ENCODE assay signal across 1 cellular context in genomic region chr20:46725186-46726165, GRCh38.
A peak's percentile ranks its signal among the peaks of the same experiment; 100 is the strongest.
TF ChIP-seq lines count a peak whose summit lies in the region.

No MANE protein-coding gene starts in this region.

TF ChIP-seq in HepG2, 621 proteins besides CTCF, POLR2A, EP300 and RAD21 (continues in another document):
- TF ChIP-seq ZNF746 (CRISPR knock-in tag; IDR thresholded peaks at IDR 0.05) (no peak), ZNF772 (CRISPR knock-in tag; IDR thresholded peaks at IDR 0.05) (no peak), KDM3A (CRISPR knock-in tag; IDR thresholded peaks at IDR 0.05; ENCODE audit: low read depth) (no peak), MTERF4 (CRISPR knock-in tag; IDR thresholded peaks at IDR 0.05) (no peak), MIXL1 (CRISPR knock-in tag; IDR thresholded peaks at IDR 0.05) (no peak), ZBTB40 (IDR thresholded peaks at IDR 0.05) (no peak), ZBTB40 (CRISPR knock-in tag; IDR thresholded peaks at IDR 0.05) (no peak), NFYC (CRISPR knock-in tag; IDR thresholded peaks at IDR 0.05) (no peak), FOXO1 (CRISPR knock-in tag; IDR thresholded peaks at IDR 0.05) (no peak), KAT8 (CRISPR knock-in tag; IDR thresholded peaks at IDR 0.05) (no peak), NRL (CRISPR knock-in tag; IDR thresholded peaks at IDR 0.05; ENCODE audit: borderline replicate concordance) (0 out of 2 replicates have a peak, but pooled peaks have one; percentile 44), ZNF780A (CRISPR knock-in tag; IDR thresholded peaks at IDR 0.05) (no peak), PTBP1 (IDR thresholded peaks at IDR 0.05; ENCODE audit: low read depth, low read length, poor library complexity, severe bottlenecking) (no peak), ZKSCAN1 (IDR thresholded peaks at IDR 0.05; ENCODE audit: low read length) (no peak), ZNF296 (CRISPR knock-in tag; conservative IDR thresholded peaks at IDR 0.05) (no peak), ZNF317 (CRISPR knock-in tag; IDR thresholded peaks at IDR 0.05) (no peak), ZEB1 (IDR thresholded peaks at IDR 0.05; ENCODE audit: insufficient replicate concordance, low read depth) (no peak), HIVEP1 (CRISPR knock-in tag; IDR thresholded peaks at IDR 0.05) (no peak), ZNF10 (CRISPR knock-in tag; IDR thresholded peaks at IDR 0.05; ENCODE audit: borderline replicate concordance, low read depth) (no peak), ZNF768 (CRISPR knock-in tag; IDR thresholded peaks at IDR 0.05) (0 out of 2 replicates have a peak, but pooled peaks have one; percentile 3), ZFY (CRISPR knock-in tag; IDR thresholded peaks at IDR 0.05) (0 out of 2 replicates have a peak, but pooled peaks have one; percentile 13), NCOR1 (IDR thresholded peaks at IDR 0.05; ENCODE audit: borderline replicate concordance, low read length) (no peak), GFI1 (CRISPR knock-in tag; IDR thresholded peaks at IDR 0.05; ENCODE audit: borderline replicate concordance) (no peak), GATAD1 (CRISPR knock-in tag; IDR thresholded peaks at IDR 0.05) (no peak), SUZ12 (IDR thresholded peaks at IDR 0.05; ENCODE audit: low read depth, low read length) (no peak), HOXA5 (CRISPR knock-in tag; IDR thresholded peaks at IDR 0.05) (no peak), PPARG (CRISPR knock-in tag; conservative IDR thresholded peaks at IDR 0.05) (no peak), NFE2L2 (IDR thresholded peaks at IDR 0.05; ENCODE audit: low read length) (no peak), NFRKB (IDR thresholded peaks at IDR 0.05) (no peak), ZNF280B (CRISPR knock-in tag; IDR thresholded peaks at IDR 0.05; ENCODE audit: borderline replicate concordance) (peak; percentile 53; the same call in 1 of the 2 replicates), FOSL2 (CRISPR knock-in tag; IDR thresholded peaks at IDR 0.05) (no peak), JUNB (CRISPR knock-in tag; IDR thresholded peaks at IDR 0.05; ENCODE audit: borderline replicate concordance) (no peak), SIN3B (IDR thresholded peaks at IDR 0.05; ENCODE audit: low read length) (no peak), PHF20 (CRISPR knock-in tag; IDR thresholded peaks at IDR 0.05) (no peak), TP53 (CRISPR knock-in tag; conservative IDR thresholded peaks at IDR 0.05) (no peak), SYNCRIP (IDR thresholded peaks at IDR 0.05; ENCODE audit: insufficient read depth, low read depth, low read length) (no peak)
- TF ChIP-seq, protein P1, sequence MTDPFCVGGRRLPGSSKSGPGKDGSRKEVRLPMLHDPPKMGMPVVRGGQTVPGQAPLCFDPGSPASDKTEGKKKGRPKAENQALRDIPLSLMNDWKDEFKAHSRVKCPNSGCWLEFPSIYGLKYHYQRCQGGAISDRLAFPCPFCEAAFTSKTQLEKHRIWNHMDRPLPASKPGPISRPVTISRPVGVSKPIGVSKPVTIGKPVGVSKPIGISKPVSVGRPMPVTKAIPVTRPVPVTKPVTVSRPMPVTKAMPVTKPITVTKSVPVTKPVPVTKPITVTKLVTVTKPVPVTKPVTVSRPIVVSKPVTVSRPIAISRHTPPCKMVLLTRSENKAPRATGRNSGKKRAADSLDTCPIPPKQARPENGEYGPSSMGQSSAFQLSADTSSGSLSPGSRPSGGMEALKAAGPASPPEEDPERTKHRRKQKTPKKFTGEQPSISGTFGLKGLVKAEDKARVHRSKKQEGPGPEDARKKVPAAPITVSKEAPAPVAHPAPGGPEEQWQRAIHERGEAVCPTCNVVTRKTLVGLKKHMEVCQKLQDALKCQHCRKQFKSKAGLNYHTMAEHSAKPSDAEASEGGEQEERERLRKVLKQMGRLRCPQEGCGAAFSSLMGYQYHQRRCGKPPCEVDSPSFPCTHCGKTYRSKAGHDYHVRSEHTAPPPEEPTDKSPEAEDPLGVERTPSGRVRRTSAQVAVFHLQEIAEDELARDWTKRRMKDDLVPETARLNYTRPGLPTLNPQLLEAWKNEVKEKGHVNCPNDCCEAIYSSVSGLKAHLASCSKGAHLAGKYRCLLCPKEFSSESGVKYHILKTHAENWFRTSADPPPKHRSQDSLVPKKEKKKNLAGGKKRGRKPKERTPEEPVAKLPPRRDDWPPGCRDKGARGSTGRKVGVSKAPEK (CRISPR knock-in tag; IDR thresholded peaks at IDR 0.05; ENCODE audit: borderline replicate concordance) = no peak
- TF ChIP-seq, protein P2, sequence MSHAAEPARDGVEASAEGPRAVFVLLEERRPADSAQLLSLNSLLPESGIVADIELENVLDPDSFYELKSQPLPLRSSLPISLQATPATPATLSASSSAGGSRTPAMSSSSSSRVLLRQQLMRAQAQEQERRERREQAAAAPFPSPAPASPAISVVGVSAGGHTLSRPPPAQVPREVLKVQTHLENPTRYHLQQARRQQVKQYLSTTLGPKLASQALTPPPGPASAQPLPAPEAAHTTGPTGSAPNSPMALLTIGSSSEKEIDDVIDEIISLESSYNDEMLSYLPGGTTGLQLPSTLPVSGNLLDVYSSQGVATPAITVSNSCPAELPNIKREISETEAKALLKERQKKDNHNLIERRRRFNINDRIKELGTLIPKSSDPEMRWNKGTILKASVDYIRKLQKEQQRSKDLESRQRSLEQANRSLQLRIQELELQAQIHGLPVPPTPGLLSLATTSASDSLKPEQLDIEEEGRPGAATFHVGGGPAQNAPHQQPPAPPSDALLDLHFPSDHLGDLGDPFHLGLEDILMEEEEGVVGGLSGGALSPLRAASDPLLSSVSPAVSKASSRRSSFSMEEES (CRISPR knock-in tag; IDR thresholded peaks at IDR 0.05) = no peak
- TF ChIP-seq, protein P3, sequence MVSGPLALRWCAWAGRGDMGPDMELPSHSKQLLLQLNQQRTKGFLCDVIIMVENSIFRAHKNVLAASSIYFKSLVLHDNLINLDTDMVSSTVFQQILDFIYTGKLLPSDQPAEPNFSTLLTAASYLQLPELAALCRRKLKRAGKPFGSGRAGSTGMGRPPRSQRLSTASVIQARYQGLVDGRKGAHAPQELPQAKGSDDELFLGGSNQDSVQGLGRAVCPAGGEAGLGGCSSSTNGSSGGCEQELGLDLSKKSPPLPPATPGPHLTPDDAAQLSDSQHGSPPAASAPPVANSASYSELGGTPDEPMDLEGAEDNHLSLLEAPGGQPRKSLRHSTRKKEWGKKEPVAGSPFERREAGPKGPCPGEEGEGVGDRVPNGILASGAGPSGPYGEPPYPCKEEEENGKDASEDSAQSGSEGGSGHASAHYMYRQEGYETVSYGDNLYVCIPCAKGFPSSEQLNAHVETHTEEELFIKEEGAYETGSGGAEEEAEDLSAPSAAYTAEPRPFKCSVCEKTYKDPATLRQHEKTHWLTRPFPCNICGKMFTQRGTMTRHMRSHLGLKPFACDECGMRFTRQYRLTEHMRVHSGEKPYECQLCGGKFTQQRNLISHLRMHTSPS (CRISPR knock-in tag; IDR thresholded peaks at IDR 0.05; ENCODE audit: low read depth) = no peak
- TF ChIP-seq, protein P4, sequence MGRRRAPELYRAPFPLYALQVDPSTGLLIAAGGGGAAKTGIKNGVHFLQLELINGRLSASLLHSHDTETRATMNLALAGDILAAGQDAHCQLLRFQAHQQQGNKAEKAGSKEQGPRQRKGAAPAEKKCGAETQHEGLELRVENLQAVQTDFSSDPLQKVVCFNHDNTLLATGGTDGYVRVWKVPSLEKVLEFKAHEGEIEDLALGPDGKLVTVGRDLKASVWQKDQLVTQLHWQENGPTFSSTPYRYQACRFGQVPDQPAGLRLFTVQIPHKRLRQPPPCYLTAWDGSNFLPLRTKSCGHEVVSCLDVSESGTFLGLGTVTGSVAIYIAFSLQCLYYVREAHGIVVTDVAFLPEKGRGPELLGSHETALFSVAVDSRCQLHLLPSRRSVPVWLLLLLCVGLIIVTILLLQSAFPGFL (CRISPR knock-in tag; IDR thresholded peaks at IDR 0.05) = no peak
